Comparison of ENCODE assay signal across 1 cellular context in genomic region chr13:112931028-112931934, GRCh38.
TF ChIP-seq lines count a peak whose summit lies in the region.

No MANE protein-coding gene starts in this region.

TF ChIP-seq in A549, 52 proteins besides CTCF, POLR2A, EP300 and RAD21 (continued from another document):
- no peak for TF ChIP-seq HES2 (IDR thresholded peaks at IDR 0.05)
- no peak for TF ChIP-seq KDM5A (IDR thresholded peaks at IDR 0.05)
